Comparison of ENCODE assay signal across 1 cellular context in genomic region chr2:24404582-24404981, GRCh38.
A peak's percentile ranks its signal among the peaks of the same experiment; 100 is the strongest.
TF ChIP-seq lines count a peak whose summit lies in the region.

No MANE protein-coding gene starts in this region.

TF ChIP-seq in HepG2, 621 proteins besides CTCF, POLR2A, EP300 and RAD21:
- TF ChIP-seq MYNN (CRISPR knock-in tag; IDR thresholded peaks at IDR 0.05; ENCODE audit: low read depth) (no peak), PRDM15 (CRISPR knock-in tag; IDR thresholded peaks at IDR 0.05) (0 out of 2 replicates have a peak, but pooled peaks have one; percentile 65), ZNF780A (CRISPR knock-in tag; IDR thresholded peaks at IDR 0.05) (no peak), FOSL2 (CRISPR knock-in tag; IDR thresholded peaks at IDR 0.05) (peak; percentile 55), ERF (CRISPR knock-in tag; IDR thresholded peaks at IDR 0.05) (no peak), ARID2 (CRISPR knock-in tag; IDR thresholded peaks at IDR 0.05; ENCODE audit: borderline replicate concordance) (no peak), ZNF451 (CRISPR knock-in tag; IDR thresholded peaks at IDR 0.05) (no peak)
